33 cellular contexts compared by ENCODE assay signal in genomic region chr5:15690611-15691010, GRCh38.
A peak's percentile ranks its signal among the peaks of the same experiment; 100 is the strongest.
DNase-seq lines count a peak whose midpoint lies in the region; ATAC-seq and TF ChIP-seq lines count a peak whose summit lies in the region.
"Had no signal": no experiment of that assay in that cellular context is flagged by ENCODE, and none has a peak within 500 bp of the region (broad histone marks: within the 10 kb centered on the region; RNA-seq: fewer than 3 reads in every experiment).

No MANE protein-coding gene starts in this region.

- H3K79me1 ChIP-seq in mesendoderm (ENCODE audit: low read length) = peaks cover 11% of the 10 kb centered on the region

- no peaks in the 10 kb centered on the region for H3K4me1 Mint-ChIP-seq in natural killer cell
- H3K4me1 Mint-ChIP-seq: CD8-positive, alpha-beta memory T cell; stimulated activated memory B cell treated with anti-CD40 and anti-IgM and Interleukin-4, amounts not matched to agents 10 μg/mL and 1 μg/mL and 100 μg/mL, for 72 hours had no signal

- no peaks in the 10 kb centered on the region for H3K36me3 ChIP-seq in mesendoderm (ENCODE audit: control insufficient read depth, insufficient read depth, low read length)
- H3K36me3 ChIP-seq: BE2C, gastroesophageal sphincter, SJCRH30 had no signal

- DNase-seq in AG04449 (ENCODE audit: low read depth, low spot score) = peak; percentile 38
- peak; percentile 37 for DNase-seq in GM03348 (ENCODE audit: low spot score)
- peak; percentile 23 for DNase-seq in choroid plexus epithelial cell (ENCODE audit: low read depth)
- DNase-seq in mesendoderm = no peak
- DNase-seq in natural killer cell = no peak
- DNase-seq in activated CD4-positive, CD25-positive, alpha-beta regulatory T cell treated with anti-CD3 and anti-CD28 coated beads, Interleukin-2, amount 50 U/mL, for 72 hours = no peak
- DNase-seq in central memory CD4-positive, alpha-beta T cell = no peak
- DNase-seq: activated CD4-positive, alpha-beta T cell treated with anti-CD3 and anti-CD28 coated beads, Interleukin-2, amount 50 U/mL, for 1 hour; activated effector memory CD4-positive, alpha-beta T cell treated with anti-CD3 and anti-CD28 coated beads, Interleukin-2, amount 50 U/mL, for 16 hours; activated T-cell treated with anti-CD3 and anti-CD28 coated beads, Interleukin-2, amount 50 U/mL, for 1 hour; anterior cingulate cortex; BE2C; CD8-positive, alpha-beta memory T cell; cortex of kidney; effector memory CD8-positive, alpha-beta T cell; erythroblast; Karpas-422; kidney glomerular epithelial cell; NCI-H1417; NCI-H2081 treated with DMSO at 0.1 percent for 48 hours; NCI-H446; NCI-H774; nephron progenitor cell; SJCRH30; T1000; trophoblast cell had no signal

- no CpG with 5 or more reads among the region's 1 CpG for WGBS in mesendoderm (ENCODE audit: extremely low coverage, insufficient coverage, low lambda C conversion rate)

- H3K23ac ChIP-seq in mesendoderm (ENCODE audit: low read length) = no peak overlapping the region

- H3K27me3 ChIP-seq in mesendoderm (ENCODE audit: insufficient read depth, low read length, poor library complexity) = no peaks in the 10 kb centered on the region
- H3K27me3 ChIP-seq: BE2C, gastroesophageal sphincter, hepatocyte, SJCRH30 had no signal

- no peak overlapping the region for H2BK15ac ChIP-seq in mesendoderm (replicated peaks; ENCODE audit: low read depth)

- H2BK120ac ChIP-seq in mesendoderm (ENCODE audit: low read depth, low read length) = no peak overlapping the region

- no peaks in the 10 kb centered on the region for H3K27me3 Mint-ChIP-seq in natural killer cell (ENCODE audit: low read depth in 2 of 2)
- H3K27me3 Mint-ChIP-seq: activated naive CD8-positive, alpha-beta T cell; CD8-positive, alpha-beta memory T cell; effector memory CD8-positive, alpha-beta T cell; stimulated activated memory B cell treated with anti-CD40 and anti-IgM and Interleukin-4, amounts not matched to agents 10 μg/mL and 1 μg/mL and 100 μg/mL, for 72 hours had no signal

- H3K56ac ChIP-seq in mesendoderm (ENCODE audit: low read length) = no peak overlapping the region

- no peak overlapping the region for H3K27ac ChIP-seq in mesendoderm (ENCODE audit: low read depth, low read length)
- H3K27ac ChIP-seq: gastroesophageal sphincter, hepatocyte, SJCRH30 had no signal

- H3K4ac ChIP-seq in mesendoderm (ENCODE audit: low read depth, low read length) = no peak overlapping the region

- no peaks in the 10 kb centered on the region for H3K36me3 Mint-ChIP-seq in natural killer cell
- H3K36me3 Mint-ChIP-seq: activated naive CD8-positive, alpha-beta T cell; CD8-positive, alpha-beta memory T cell; stimulated activated memory B cell treated with anti-CD40 and anti-IgM and Interleukin-4, amounts not matched to agents 10 μg/mL and 1 μg/mL and 100 μg/mL, for 72 hours; WTC11 had no signal

- peaks cover 12% of the 10 kb centered on the region for H3K4me1 ChIP-seq in mesendoderm (ENCODE audit: control insufficient read depth, low read depth, low read length)
- H3K4me1 ChIP-seq: BE2C, SJCRH30 had no signal

- CTCF ChIA-PET in AG04449 (lab: Yijun Ruan, JAX) = interaction anchor here (1.0 to 1.2 kb wide), 2 partner anchors 8 to 101 kb away, joined by 3 to 4 read pairs; no protein-coding TSS in a partner anchor

- H3K4me3 ChIP-seq in AG04449 (ENCODE audit: low read depth, low read length) (no peak overlapping the region), choroid plexus epithelial cell (ENCODE audit: low read depth, low read length) (no peak overlapping the region), mesendoderm (ENCODE audit: low read length) (no peak overlapping the region)
- H3K4me3 ChIP-seq: gastroesophageal sphincter, hepatocyte, SJCRH30 had no signal

- no peaks in the 10 kb centered on the region for H3K79me2 ChIP-seq in mesendoderm (ENCODE audit: control insufficient read depth, insufficient read depth, low read length)

- intact Hi-C loops in natural killer cell (cut with micrococcal nuclease) = no loop called here

- no peak for TF ChIP-seq CTCF in AG04449 (IDR thresholded peaks at IDR 0.05; ENCODE audit: insufficient read depth, low read length, missing control alignments)
- TF ChIP-seq CTCF in choroid plexus epithelial cell (conservative IDR thresholded peaks at IDR 0.05; ENCODE audit: low read depth, low read length) = no peak
- TF ChIP-seq CTCF in natural killer cell (IDR thresholded peaks at IDR 0.05) = no peak

- H2AK5ac ChIP-seq in mesendoderm (ENCODE audit: low read length) = no peak overlapping the region

- H3K27ac Mint-ChIP-seq in natural killer cell = no peak overlapping the region
- H3K27ac Mint-ChIP-seq: activated naive CD8-positive, alpha-beta T cell; CD8-positive, alpha-beta memory T cell; effector memory CD8-positive, alpha-beta T cell; nephron progenitor cell; stimulated activated memory B cell treated with anti-CD40 and anti-IgM and Interleukin-4, amounts not matched to agents 10 μg/mL and 1 μg/mL and 100 μg/mL, for 72 hours; WTC11 had no signal

- no peak overlapping the region for H4K8ac ChIP-seq in mesendoderm (ENCODE audit: low read depth, low read length)

- peak overlapping the region; percentile 4 for H2BK5ac ChIP-seq in mesendoderm (ENCODE audit: low read length)

- no peak for ATAC-seq in HG02970 (IDR thresholded peaks at IDR 0.05; ENCODE audit: low FRiP score, unreplicated experiment)
- ATAC-seq in natural killer cell = no peak
- ATAC-seq: effector memory CD8-positive, alpha-beta T cell; gastroesophageal sphincter; HCT116; stimulated activated memory B cell treated with anti-CD40 and anti-IgM and Interleukin-4, amounts not matched to agents 10 μg/mL and 1 μg/mL and 100 μg/mL, for 72 hours; WTC11 had no signal

- POLR2A ChIA-PET in AG04449 (lab: Yijun Ruan, JAX) = no interaction called here

- H3K9me3 Mint-ChIP-seq in natural killer cell = peaks cover 8 to 15% of the 10 kb centered on the region in 2 donors

- no peak overlapping the region for H3K9ac ChIP-seq in mesendoderm (ENCODE audit: low read length)

- H3K4me2 ChIP-seq in mesendoderm (ENCODE audit: low read length) = no peak overlapping the region
- H3K4me2 ChIP-seq: hepatocyte had no signal

- no peak overlapping the region for H3K18ac ChIP-seq in mesendoderm (ENCODE audit: low read length)

- no peak overlapping the region for H3K4me3 Mint-ChIP-seq in natural killer cell
- H3K4me3 Mint-ChIP-seq: activated naive CD8-positive, alpha-beta T cell; CD8-positive, alpha-beta memory T cell; effector memory CD8-positive, alpha-beta T cell; nephron progenitor cell; stimulated activated memory B cell treated with anti-CD40 and anti-IgM and Interleukin-4, amounts not matched to agents 10 μg/mL and 1 μg/mL and 100 μg/mL, for 72 hours; WTC11 had no signal

- H4K5ac ChIP-seq in mesendoderm (ENCODE audit: low read length) = no peak overlapping the region

Comparison
In these comparisons a context has a peak if more than half of its experiments do, and no peak if none do; other contexts are left out.
1. DNase-seq: peak in AG04449 (single experiment), GM03348 (single experiment) and choroid plexus epithelial cell (single experiment); none in mesendoderm (single experiment), natural killer cell (single experiment), activated CD4-positive, CD25-positive, alpha-beta regulatory T cell treated with anti-CD3 and anti-CD28 coated beads, Interleukin-2, amount 50 U/mL, for 72 hours (single experiment) and central memory CD4-positive, alpha-beta T cell (single experiment).